ENCODE assay signal across 10 cellular contexts in the genomic region with DNA sequence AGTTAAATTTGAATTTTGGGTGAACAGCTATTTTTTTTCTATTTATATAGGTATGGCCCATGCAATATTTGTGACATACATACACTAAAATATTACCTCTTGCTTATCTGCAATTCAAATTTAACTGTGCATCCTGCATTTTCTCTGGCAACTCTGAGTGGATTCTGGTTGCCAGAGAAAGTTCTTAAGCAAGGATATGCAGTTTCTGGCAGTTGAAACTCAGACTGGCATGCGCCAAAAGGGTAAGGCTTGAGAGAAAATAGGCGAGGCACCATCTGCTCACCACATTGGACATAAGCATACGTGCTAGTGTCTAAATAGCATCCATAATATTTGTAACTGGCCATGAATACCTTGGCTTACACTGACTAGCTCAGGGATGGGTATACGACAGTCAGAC.
"Had no signal": no experiment of that assay in that cellular context is flagged by ENCODE, and none has a peak within 500 bp of the region (broad histone marks: within the 10 kb centered on the region; RNA-seq: fewer than 3 reads in every experiment).

No MANE protein-coding gene starts in this region.

- H3K9ac ChIP-seq: GM23248 had no signal

- H2AFZ ChIP-seq: GM23248, GM23338 had no signal

- H3K36me3 ChIP-seq: HAP-1 had no signal

- DNase-seq: GM23248, GOT3, H7, H9, HCEC 1CT, HFFc6 had no signal

- H3K4me2 ChIP-seq: GM23338 had no signal

- H3K27ac ChIP-seq: GM23248 had no signal

- H3K9me3 ChIP-seq: HAP-1 had no signal

- FAIRE-seq: H1, H54 had no signal

- H3K4me1 ChIP-seq: HAP-1 had no signal

- H3K4me3 ChIP-seq: GM23248, GM23338, HAP-1 had no signal
